Comparison of ENCODE assay signal across 1 cellular context in genomic region chr7:155619634-155620271, GRCh38.
TF ChIP-seq lines count a peak whose summit lies in the region.

No MANE protein-coding gene starts in this region.

TF ChIP-seq in HepG2, 621 proteins besides CTCF, POLR2A, EP300 and RAD21 (continued from another document):
- no peak for TF ChIP-seq ZKSCAN5 (CRISPR knock-in tag; IDR thresholded peaks at IDR 0.05)
- TF ChIP-seq POGK (CRISPR knock-in tag; conservative IDR thresholded peaks at IDR 0.05): no peak
- no peak for TF ChIP-seq ATF2 (CRISPR knock-in tag; IDR thresholded peaks at IDR 0.05)
- no peak for TF ChIP-seq GPN1 (CRISPR knock-in tag; IDR thresholded peaks at IDR 0.05; ENCODE audit: borderline replicate concordance)
- peak; percentile 46; the same call in 1 of the 2 replicates for TF ChIP-seq FOXA3 (CRISPR knock-in tag; IDR thresholded peaks at IDR 0.05)
- TF ChIP-seq CENPBD1 (CRISPR knock-in tag; IDR thresholded peaks at IDR 0.05; ENCODE audit: borderline replicate concordance, low read depth): no peak
- TF ChIP-seq ZNF737 (CRISPR knock-in tag; IDR thresholded peaks at IDR 0.05; ENCODE audit: borderline replicate concordance): no peak
- TF ChIP-seq CENPT (CRISPR knock-in tag; IDR thresholded peaks at IDR 0.05; ENCODE audit: low read depth): no peak
- no peak for TF ChIP-seq ZNF83 (CRISPR knock-in tag; IDR thresholded peaks at IDR 0.05; ENCODE audit: borderline replicate concordance)
- TF ChIP-seq ARNT (IDR thresholded peaks at IDR 0.05): no peak
- no peak for TF ChIP-seq HNRNPL (IDR thresholded peaks at IDR 0.05; ENCODE audit: low read depth, low read length)
- TF ChIP-seq ZNF691 (CRISPR knock-in tag; IDR thresholded peaks at IDR 0.05; ENCODE audit: borderline replicate concordance, low read depth): no peak
- no peak for TF ChIP-seq SIN3B (IDR thresholded peaks at IDR 0.05; ENCODE audit: low read length)
- TF ChIP-seq SOX6 (IDR thresholded peaks at IDR 0.05): no peak
- no peak for TF ChIP-seq SOX6 (CRISPR knock-in tag; IDR thresholded peaks at IDR 0.05)
- TF ChIP-seq JDP2 (CRISPR knock-in tag; IDR thresholded peaks at IDR 0.05; ENCODE audit: borderline replicate concordance): no peak
- TF ChIP-seq MEIS2 (CRISPR knock-in tag; IDR thresholded peaks at IDR 0.05): no peak
- TF ChIP-seq HNF1B (CRISPR knock-in tag; IDR thresholded peaks at IDR 0.05): no peak; the same call in 1 of the 2 replicates
- no peak for TF ChIP-seq ZNF567 (CRISPR knock-in tag; IDR thresholded peaks at IDR 0.05; ENCODE audit: borderline replicate concordance)
- no peak for TF ChIP-seq PITX1 (CRISPR knock-in tag; IDR thresholded peaks at IDR 0.05)
- no peak for TF ChIP-seq FOXK2 (IDR thresholded peaks at IDR 0.05)
- no peak for TF ChIP-seq JUN (CRISPR knock-in tag; IDR thresholded peaks at IDR 0.05)
- no peak for TF ChIP-seq ZBTB25 (CRISPR knock-in tag; IDR thresholded peaks at IDR 0.05)
- no peak for TF ChIP-seq BCLAF1 (IDR thresholded peaks at IDR 0.05)
- no peak for TF ChIP-seq GABPA (IDR thresholded peaks at IDR 0.05; ENCODE audit: low read depth, low read length)
- no peak for TF ChIP-seq GABPA (CRISPR knock-in tag; IDR thresholded peaks at IDR 0.05; ENCODE audit: low read depth)
- TF ChIP-seq MIER3 (CRISPR knock-in tag; IDR thresholded peaks at IDR 0.05; ENCODE audit: borderline replicate concordance): no peak
- peak; percentile 30; the same call in 1 of the 2 replicates for TF ChIP-seq ZNF331 (CRISPR knock-in tag; IDR thresholded peaks at IDR 0.05)
- no peak for TF ChIP-seq NR0B2 (CRISPR knock-in tag; IDR thresholded peaks at IDR 0.05)
- no peak for TF ChIP-seq YY1 (IDR thresholded peaks at IDR 0.05; ENCODE audit: insufficient read depth, insufficient replicate concordance, low read depth, low read length)
- 0 out of 2 replicates have a peak, but pooled peaks have one; percentile 30 for TF ChIP-seq THAP11 (CRISPR knock-in tag; IDR thresholded peaks at IDR 0.05)
- TF ChIP-seq ZNF619 (CRISPR knock-in tag; IDR thresholded peaks at IDR 0.05): no peak
- TF ChIP-seq TBX3 (IDR thresholded peaks at IDR 0.05; ENCODE audit: borderline replicate concordance): no peak
- 0 out of 2 replicates have a peak, but pooled peaks have one; percentile 28 for TF ChIP-seq CHD4 (IDR thresholded peaks at IDR 0.05; ENCODE audit: borderline replicate concordance, low read length)
- no peak for TF ChIP-seq EEA1 (CRISPR knock-in tag; IDR thresholded peaks at IDR 0.05; ENCODE audit: borderline replicate concordance)
- TF ChIP-seq CEBPG (CRISPR knock-in tag; IDR thresholded peaks at IDR 0.05): peak; percentile 50
- no peak for TF ChIP-seq GMEB2 (CRISPR knock-in tag; IDR thresholded peaks at IDR 0.05; ENCODE audit: low read depth)
- no peak for TF ChIP-seq ZNF138 (CRISPR knock-in tag; IDR thresholded peaks at IDR 0.05; ENCODE audit: low read depth)
- TF ChIP-seq HMG20B (CRISPR knock-in tag; conservative IDR thresholded peaks at IDR 0.05): 0 out of 2 replicates have a peak, but pooled peaks have one; percentile 21
- TF ChIP-seq PLRG1 (conservative IDR thresholded peaks at IDR 0.05): no peak
- TF ChIP-seq CREB1 (IDR thresholded peaks at IDR 0.05): no peak
- no peak for TF ChIP-seq CREB1 (CRISPR knock-in tag; IDR thresholded peaks at IDR 0.05)
- TF ChIP-seq MTERF4 (CRISPR knock-in tag; IDR thresholded peaks at IDR 0.05): 0 out of 2 replicates have a peak, but pooled peaks have one; percentile 36
- TF ChIP-seq CBX2 (IDR thresholded peaks at IDR 0.05; ENCODE audit: low read depth, low read length): no peak
- TF ChIP-seq CBX2 (CRISPR knock-in tag; IDR thresholded peaks at IDR 0.05; ENCODE audit: low read depth): no peak
- no peak for TF ChIP-seq TRIM22 (IDR thresholded peaks at IDR 0.05)
- no peak for TF ChIP-seq ZNF883 (CRISPR knock-in tag; IDR thresholded peaks at IDR 0.05; ENCODE audit: not compliant biosample characterization)
- peak; percentile 51; the same call in 1 of the 2 replicates for TF ChIP-seq HDAC2 (CRISPR knock-in tag; IDR thresholded peaks at IDR 0.05)
- TF ChIP-seq YEATS4 (CRISPR knock-in tag; IDR thresholded peaks at IDR 0.05; ENCODE audit: borderline replicate concordance): no peak
- no peak for TF ChIP-seq SCMH1 (CRISPR knock-in tag; IDR thresholded peaks at IDR 0.05; ENCODE audit: borderline replicate concordance)
- no peak for TF ChIP-seq HOXA9 (CRISPR knock-in tag; IDR thresholded peaks at IDR 0.05; ENCODE audit: borderline replicate concordance)
- TF ChIP-seq REPIN1 (CRISPR knock-in tag; IDR thresholded peaks at IDR 0.05; ENCODE audit: borderline replicate concordance, low read depth): no peak
- no peak for TF ChIP-seq ZNF335 (CRISPR knock-in tag; IDR thresholded peaks at IDR 0.05)
